Comparison of ENCODE assay signal across 9 cellular contexts in the genomic region with DNA sequence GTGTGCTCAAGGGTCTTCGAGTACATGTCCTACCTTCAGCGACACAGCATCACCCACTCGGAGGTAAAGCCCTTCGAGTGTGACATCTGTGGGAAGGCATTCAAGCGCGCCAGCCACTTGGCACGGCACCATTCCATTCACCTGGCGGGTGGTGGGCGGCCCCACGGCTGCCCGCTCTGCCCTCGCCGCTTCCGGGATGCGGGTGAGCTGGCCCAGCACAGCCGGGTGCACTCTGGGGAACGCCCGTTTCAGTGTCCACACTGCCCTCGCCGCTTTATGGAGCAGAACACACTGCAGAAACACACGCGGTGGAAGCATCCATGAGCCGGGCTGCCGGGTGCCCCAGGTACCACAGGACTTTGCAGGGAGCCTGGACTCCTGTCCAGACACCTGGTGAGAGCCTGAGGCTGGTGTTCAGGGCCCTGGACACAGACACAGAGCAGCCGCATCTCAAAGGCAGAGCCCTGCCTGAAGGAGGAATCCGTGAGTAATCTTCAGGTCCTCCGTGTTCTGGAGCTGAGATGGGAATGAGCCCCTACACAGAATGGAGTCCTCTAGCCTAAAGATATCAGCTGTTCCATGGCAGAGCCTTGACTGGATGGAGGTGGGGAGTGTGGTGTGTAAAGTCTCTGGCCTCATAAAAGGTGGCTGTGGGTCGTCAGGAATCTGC. TPM values are rescaled to one million over a fixed set of nuclear protein-coding genes. Genes with fewer than 3 reads are reported as not detected.
DNase-seq lines count a peak whose midpoint lies in the region; ATAC-seq, FAIRE-seq and TF ChIP-seq lines count a peak whose summit lies in the region.
"Had no signal": no experiment of that assay in that cellular context is flagged by ENCODE, and none has a peak within 500 bp of the region (broad histone marks: within the 10 kb centered on the region; RNA-seq: fewer than 3 reads in every experiment).

No MANE protein-coding gene starts in this region.

- no peaks in the 10 kb centered on the region for H3K27me3 ChIP-seq in vagina

- H3K4me1 Mint-ChIP-seq in activated CD4-positive, alpha-beta memory T cell treated with anti-CD3 and anti-CD28 coated beads for 36 hours (ENCODE audit: low read depth) = peaks cover 47% of the 10 kb centered on the region

- intact Hi-C loops in activated CD4-positive, alpha-beta memory T cell treated with anti-CD3 and anti-CD28 coated beads for 36 hours (cut with micrococcal nuclease) = loop anchor here (5.0 kb wide), 1 partner anchor 388 kb away; the partner anchor contains the start of gene PPP6R1
- intact Hi-C loops in vagina (cut with DNase I) = no loop called here

- no peak for TF ChIP-seq EP300 in A549 (IDR thresholded peaks at IDR 0.05)

- H3K4me1 ChIP-seq in A549 (peaks cover 44% of the 10 kb centered on the region), vagina (peaks cover 66% of the 10 kb centered on the region)

- FAIRE-seq in A549 (lab: Jason Lieb, UNC) = no peak

- no peaks in the 10 kb centered on the region for H3K27me3 Mint-ChIP-seq in activated CD4-positive, alpha-beta memory T cell treated with anti-CD3 and anti-CD28 coated beads for 36 hours

- H3K9me3 ChIP-seq in A549 = no peaks in the 10 kb centered on the region
- peaks cover 7% of the 10 kb centered on the region for H3K9me3 ChIP-seq in iPS-18c (ENCODE audit: control insufficient read depth, insufficient read depth, low read length)
- no peaks in the 10 kb centered on the region for H3K9me3 ChIP-seq in vagina
- H3K9me3 ChIP-seq: left lung had no signal

- peak overlapping the region in 1 of 2 experiments; percentile 97; a peak in 4 of 6 replicates for H3K27ac ChIP-seq in A549
- no peak overlapping the region for H3K27ac ChIP-seq in vagina

- no peak for TF ChIP-seq RAD21 in A549 (conservative IDR thresholded peaks at IDR 0.05 in 1 of 2, IDR thresholded peaks at IDR 0.05 in 1 of 2)

- DNase-seq in A549 (ENCODE audit: low read depth in 1 of 2, low spot score in 1 of 2) (no peak), iPS-NIHi7 (ENCODE audit: extremely low spot score) (no peak), vagina (ENCODE audit: extremely low spot score in 2 of 2) (no peak), T1000 (lab: John Stamatoyannopoulos, UW) (no peak)
- DNase-seq in activated CD4-positive, alpha-beta memory T cell treated with anti-CD3 and anti-CD28 coated beads for 36 hours = no peak

- H3K36me3 Mint-ChIP-seq in activated CD4-positive, alpha-beta memory T cell treated with anti-CD3 and anti-CD28 coated beads for 36 hours = peaks cover 21% of the 10 kb centered on the region

- peak overlapping the region; percentile 100 for H3K4me2 ChIP-seq in A549

- H3K4me3 ChIP-seq in A549 (peak overlapping the region; percentile 63), iPS-18c (ENCODE audit: insufficient read depth, low read depth, low read length) (peak overlapping the region; percentile 64), vagina (no peak overlapping the region)

- POLR2A ChIA-PET in A549 (lab: Yijun Ruan, JAX) = interaction anchor here (4.1 kb wide), 1 partner anchor 9 kb away, joined by 25 read pairs; the partner anchor contains the start of gene U2AF2
- POLR2A ChIA-PET in activated CD4-positive, alpha-beta memory T cell treated with anti-CD3 and anti-CD28 coated beads for 36 hours (lab: Charles Lee) = interaction anchor here (0.6 to 0.9 kb wide), 2 partner anchors 11 to 12 kb away, joined by 3 read pairs; no protein-coding TSS in a partner anchor

- no peaks in the 10 kb centered on the region for H3K9me3 Mint-ChIP-seq in activated CD4-positive, alpha-beta memory T cell treated with anti-CD3 and anti-CD28 coated beads for 36 hours

- H3K4me3 Mint-ChIP-seq in activated CD4-positive, alpha-beta memory T cell treated with anti-CD3 and anti-CD28 coated beads for 36 hours = peak overlapping the region; percentile 85

- CTCF ChIA-PET in A549 (lab: Yijun Ruan, JAX) = interaction anchor here (0.8 to 6.3 kb wide), 8 partner anchors 8 to 26 kb away, joined by 4 to 70 read pairs (median 10); no protein-coding TSS in a partner anchor
- CTCF ChIA-PET in activated CD4-positive, alpha-beta memory T cell treated with anti-CD3 and anti-CD28 coated beads for 36 hours (lab: Charles Lee) = interaction anchor here (0.7 to 1.5 kb wide), 4 partner anchors 8 to 13 kb away, joined by 3 to 5 read pairs (median 4); no protein-coding TSS in a partner anchor

- TF ChIP-seq POLR2A in A549 (IDR thresholded peaks at IDR 0.05; ENCODE audit: low read length) = no peak
- peak; percentile 8 for TF ChIP-seq POLR2A in GM19193 (IDR thresholded peaks at IDR 0.05; ENCODE audit: extremely low read depth, insufficient read depth, insufficient read length)
- no peak for TF ChIP-seq POLR2A in vagina (IDR thresholded peaks at IDR 0.05)

- ATAC-seq in A549 (no peak), GM19455 (IDR thresholded peaks at IDR 0.05; ENCODE audit: unreplicated experiment) (no peak)
- ATAC-seq: left lung had no signal

- WGBS in A549 (ENCODE audit: missing lambda C conversion rate) = 91% methylated on average over 28 of the region's 28 CpGs

- peaks cover 0 to 11% of the 10 kb centered on the region in 2 donors for H3K36me3 ChIP-seq in vagina

- peak overlapping the region; percentile 98 for H3K27ac Mint-ChIP-seq in activated CD4-positive, alpha-beta memory T cell treated with anti-CD3 and anti-CD28 coated beads for 36 hours

- no peak for TF ChIP-seq CTCF in A549 (IDR thresholded peaks at IDR 0.05)
- no peak for TF ChIP-seq CTCF in vagina (IDR thresholded peaks at IDR 0.05)

TF ChIP-seq in A549, 52 proteins besides CTCF, POLR2A, EP300 and RAD21 (continues in another document):
- TF ChIP-seq KDM5A (IDR thresholded peaks at IDR 0.05) (no peak), CHD4 (IDR thresholded peaks at IDR 0.05; ENCODE audit: borderline replicate concordance) (no peak), HES2 (IDR thresholded peaks at IDR 0.05) (no peak), JUN (IDR thresholded peaks at IDR 0.05) (no peak), EHF (CRISPR knock-in tag; IDR thresholded peaks at IDR 0.05) (no peak), TFCP2L1 (CRISPR knock-in tag; IDR thresholded peaks at IDR 0.05) (no peak), SREBF2 (IDR thresholded peaks at IDR 0.05) (no peak)
- TF ChIP-seq, protein P1, sequence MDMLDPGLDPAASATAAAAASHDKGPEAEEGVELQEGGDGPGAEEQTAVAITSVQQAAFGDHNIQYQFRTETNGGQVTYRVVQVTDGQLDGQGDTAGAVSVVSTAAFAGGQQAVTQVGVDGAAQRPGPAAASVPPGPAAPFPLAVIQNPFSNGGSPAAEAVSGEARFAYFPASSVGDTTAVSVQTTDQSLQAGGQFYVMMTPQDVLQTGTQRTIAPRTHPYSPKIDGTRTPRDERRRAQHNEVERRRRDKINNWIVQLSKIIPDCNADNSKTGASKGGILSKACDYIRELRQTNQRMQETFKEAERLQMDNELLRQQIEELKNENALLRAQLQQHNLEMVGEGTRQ (IDR thresholded peaks at IDR 0.05) = no peak

RNA-seq across cellular contexts. Expression of gene ZNF581, which starts 1.5 kb away (rescaled TPM):
- 13.9 and 17.1 TPM in 2 replicates for polyA plus RNA-seq in A549 (2011; rRNA removed)
- 24.8 and 34.0 TPM in 2 replicates for polyA plus RNA-seq in A549 (2012; cell fraction: cytosol; rRNA removed)
- 24.9 and 37.8 TPM in 2 replicates for polyA plus RNA-seq in A549 (2012; cell fraction: nucleus; rRNA removed)
- 24.3 to 25.6 TPM (median 24.9 TPM) in 3 replicates for polyA plus RNA-seq in A549 (2017; fragmentation: RNase III; extraction: RNeasy Plus Mini Kit Qiagen cat#74134 plus additional on column Dnase treatment)
- 24.8 and 30.6 TPM in 2 replicates for polyA minus RNA-seq in A549 (2011; rRNA and poly(A)+ RNA removed)
- 10 to 100 TPM; 19.2 to 20.1 TPM for total RNA-seq in activated CD4-positive, alpha-beta memory T cell treated with anti-CD3 and anti-CD28 coated beads for 36 hours
- total RNA-seq in vagina = 15.5 TPM

RNA-seq across cellular contexts. Expression of gene CCDC106, which starts 3.0 kb away (rescaled TPM):
- 5.2 and 5.5 TPM in 2 replicates for polyA plus RNA-seq in A549 (2011; rRNA removed)
- 15.3 and 18.3 TPM in 2 replicates for polyA plus RNA-seq in A549 (2012; cell fraction: cytosol; rRNA removed)
- 18.6 and 20.8 TPM in 2 replicates for polyA plus RNA-seq in A549 (2012; cell fraction: nucleus; rRNA removed)
- 15.7 to 17.6 TPM (median 17.4 TPM) in 3 replicates for polyA plus RNA-seq in A549 (2017; fragmentation: RNase III; extraction: RNeasy Plus Mini Kit Qiagen cat#74134 plus additional on column Dnase treatment)
- polyA minus RNA-seq in A549 (2011; rRNA and poly(A)+ RNA removed) = 2.3 and 5.7 TPM in 2 replicates
- 1 to 10 TPM; 3.6 to 4.0 TPM for total RNA-seq in activated CD4-positive, alpha-beta memory T cell treated with anti-CD3 and anti-CD28 coated beads for 36 hours
- total RNA-seq in vagina = 8.3 TPM

RNA-seq across cellular contexts. Expression of gene ZNF580, which starts 4.2 kb away (rescaled TPM):
- polyA plus RNA-seq in A549 (2011; rRNA removed) = 9.2 and 15.2 TPM in 2 replicates
- 31.0 and 40.5 TPM in 2 replicates for polyA plus RNA-seq in A549 (2012; cell fraction: cytosol; rRNA removed)
- polyA plus RNA-seq in A549 (2012; cell fraction: nucleus; rRNA removed) = 44.9 and 60.4 TPM in 2 replicates
- polyA plus RNA-seq in A549 (2017; fragmentation: RNase III; extraction: RNeasy Plus Mini Kit Qiagen cat#74134 plus additional on column Dnase treatment) = 40.5 to 57.0 TPM (median 52.8 TPM) in 3 replicates
- 14.0 and 15.0 TPM in 2 replicates for polyA minus RNA-seq in A549 (2011; rRNA and poly(A)+ RNA removed)
- total RNA-seq in activated CD4-positive, alpha-beta memory T cell treated with anti-CD3 and anti-CD28 coated beads for 36 hours = 10 to 100 TPM; 23.4 to 23.5 TPM
- 30.9 TPM for total RNA-seq in vagina

RNA-seq across cellular contexts. Expression of gene U2AF2, which starts 9.9 kb away (rescaled TPM):
- 147 and 157 TPM in 2 replicates for polyA plus RNA-seq in A549 (2011; rRNA removed)
- polyA plus RNA-seq in A549 (2012; cell fraction: cytosol; rRNA removed) = 498 and 577 TPM in 2 replicates
- polyA plus RNA-seq in A549 (2012; cell fraction: nucleus; rRNA removed) = 800 and 847 TPM in 2 replicates
- polyA plus RNA-seq in A549 (2017; fragmentation: RNase III; extraction: RNeasy Plus Mini Kit Qiagen cat#74134 plus additional on column Dnase treatment) = 280 to 302 TPM (median 293 TPM) in 3 replicates
- polyA minus RNA-seq in A549 (2011; rRNA and poly(A)+ RNA removed) = 154 and 158 TPM in 2 replicates
- total RNA-seq in activated CD4-positive, alpha-beta memory T cell treated with anti-CD3 and anti-CD28 coated beads for 36 hours = 100 to 1,000 TPM; 249 to 251 TPM
- 145 TPM for total RNA-seq in vagina

RNA-seq across cellular contexts. Expression of gene ZNF784, which starts 20.6 kb away (rescaled TPM):
- polyA plus RNA-seq in A549 (2011; rRNA removed) (3.5 and 4.1 TPM in 2 replicates), A549 (2017; fragmentation: RNase III; extraction: RNeasy Plus Mini Kit Qiagen cat#74134 plus additional on column Dnase treatment) (6.0 to 7.1 TPM (median 6.6 TPM) in 3 replicates)
- 5.1 and 7.2 TPM in 2 replicates for polyA plus RNA-seq in A549 (2012; cell fraction: cytosol; rRNA removed)
- 12.3 and 14.7 TPM in 2 replicates for polyA plus RNA-seq in A549 (2012; cell fraction: nucleus; rRNA removed)
- 5.4 and 5.5 TPM in 2 replicates for polyA minus RNA-seq in A549 (2011; rRNA and poly(A)+ RNA removed)
- 1 to 10 TPM; 3.9 to 4.4 TPM for total RNA-seq in activated CD4-positive, alpha-beta memory T cell treated with anti-CD3 and anti-CD28 coated beads for 36 hours
- 5.2 TPM for total RNA-seq in vagina

Comparison
In these comparisons a context has a peak if more than half of its experiments do, and no peak if none do; other contexts are left out.
1. H3K4me3 ChIP-seq: peak in A549 (single experiment) and iPS-18c (single experiment); none in vagina (0 of 2).